14 cellular contexts compared by ENCODE assay signal in genomic region chr3:128490650-128491070, GRCh38. TPM values are rescaled to one million over a fixed set of nuclear protein-coding genes. Genes with fewer than 3 reads are reported as not detected.
A peak's percentile ranks its signal among the peaks of the same experiment; 100 is the strongest.
DNase-seq lines count a peak whose midpoint lies in the region; ATAC-seq and TF ChIP-seq lines count a peak whose summit lies in the region.
"Had no signal": no experiment of that assay in that cellular context is flagged by ENCODE, and none has a peak within 500 bp of the region (broad histone marks: within the 10 kb centered on the region; RNA-seq: fewer than 3 reads in every experiment).

No MANE protein-coding gene starts in this region.

- H3K9me3 Mint-ChIP-seq in endodermal cell (no peaks in the 10 kb centered on the region), nephron progenitor cell (no peaks in the 10 kb centered on the region)

- ATAC-seq in left lobe of liver (no peak), HG03135 (IDR thresholded peaks at IDR 0.05; ENCODE audit: unreplicated experiment) (no peak)

- in situ Hi-C loops in HAP-1 (cut with MboI; ENCODE audit: low sequenced_read_pairs) = no loop called here

- H3K27ac Mint-ChIP-seq in endodermal cell (no peak overlapping the region), nephron progenitor cell (no peak overlapping the region)

- H3K27me3 Mint-ChIP-seq in endodermal cell (ENCODE audit: insufficient read depth) (peaks cover 94% of the 10 kb centered on the region), nephron progenitor cell (ENCODE audit: low read depth, poor library complexity) (peaks cover 100% of the 10 kb centered on the region)

- no peak overlapping the region for H3K9ac ChIP-seq in endodermal cell (ENCODE audit: extremely low read depth, low read length, poor library complexity, severe bottlenecking)

- no peak overlapping the region for H3K27ac ChIP-seq in endodermal cell (ENCODE audit: low read depth, low read length)

- H3K4me3 Mint-ChIP-seq in endodermal cell (peak overlapping the region; percentile 62), nephron progenitor cell (peak overlapping the region; percentile 79)

- H3K36me3 Mint-ChIP-seq in endodermal cell (ENCODE audit: low read depth) (no peaks in the 10 kb centered on the region), nephron progenitor cell (ENCODE audit: low read depth) (no peaks in the 10 kb centered on the region)

- peaks cover 18% of the 10 kb centered on the region for H3K36me3 ChIP-seq in HAP-1 (replicated peaks)
- no peaks in the 10 kb centered on the region for H3K36me3 ChIP-seq in endodermal cell (ENCODE audit: control insufficient read depth, insufficient read depth, low read length)

- TF ChIP-seq CTCF in AG09309 (IDR thresholded peaks at IDR 0.05; ENCODE audit: control insufficient read depth, insufficient read depth, low read depth, low read length, missing control alignments) (no peak), endodermal cell (conservative IDR thresholded peaks at IDR 0.05) (no peak), nephron progenitor cell (IDR thresholded peaks at IDR 0.05) (no peak)

- peaks cover 18% of the 10 kb centered on the region for H3K4me1 Mint-ChIP-seq in endodermal cell
- H3K4me1 Mint-ChIP-seq in nephron progenitor cell = peaks cover 42% of the 10 kb centered on the region

- peaks cover 26% of the 10 kb centered on the region for H3K4me1 ChIP-seq in HAP-1
- peaks cover 5% of the 10 kb centered on the region for H3K4me1 ChIP-seq in endodermal cell (ENCODE audit: control insufficient read depth, insufficient read depth, low read length)

- H3K9me3 ChIP-seq in HAP-1 (no peaks in the 10 kb centered on the region), endodermal cell (ENCODE audit: control insufficient read depth, low read length) (no peaks in the 10 kb centered on the region)

- no peaks in the 10 kb centered on the region for H3K27me3 ChIP-seq in HAP-1 (ENCODE audit: low read depth)
- peaks cover 100% of the 10 kb centered on the region for H3K27me3 ChIP-seq in endodermal cell (ENCODE audit: control insufficient read depth, insufficient read depth, low read length, poor library complexity, severe bottlenecking)

- DNase-seq in AG09309 (ENCODE audit: low read depth) = no peak
- DNase-seq in HAP-1 (ENCODE audit: low spot score in 2 of 2) = no peak
- DNase-seq in endodermal cell = no peak
- DNase-seq in nephron progenitor cell = no peak
- no peak for DNase-seq in left lobe of liver (ENCODE audit: low spot score)
- DNase-seq in pons (ENCODE audit: low spot score) = no peak
- no peak for DNase-seq in stimulated activated CD4-positive, alpha-beta T cell treated with anti-CD3 and anti-CD28 coated beads, Interleukin-4, amount 100 ng/mL, for 4 hours
- DNase-seq: DMS 273 treated with DMSO at 0.1 percent for 48 hours; NCI-H446 treated with DMSO at 0.1 percent for 48 hours; stimulated activated CD4-positive, alpha-beta T cell treated with anti-CD3 and anti-CD28 coated beads, Interleukin-4, amount 100 ng/mL, for 24 hours had no signal

- H3K4me3 ChIP-seq in AG09309 (ENCODE audit: control insufficient read depth, low read depth, low read length) = peak overlapping the region; percentile 52
- H3K4me3 ChIP-seq in HAP-1 = peak overlapping the region; percentile 77
- H3K4me3 ChIP-seq in endodermal cell (ENCODE audit: low read length) = no peak overlapping the region

- 2 to 6% methylated on average over 14 to 16 of the region's 16 CpGs for WGBS in endodermal cell (ENCODE audit: insufficient coverage in 1 of 2, insufficient read length in 1 of 2), 2 experiments

RNA-seq across cellular contexts. Expression of gene GATA2, which starts 2.3 kb away (rescaled TPM):
- total RNA-seq in endodermal cell = 1 to 10 TPM; 1.2 to 1.6 TPM
- 4.4 TPM for polyA plus RNA-seq in endodermal cell (2013, experiment 1 of 2)
- 3.9 TPM for polyA plus RNA-seq in endodermal cell (2013, experiment 2 of 2)
- total RNA-seq in left lobe of liver = 1.3 TPM

RNA-seq across cellular contexts. Expression of gene DNAJB8, which starts 24.0 kb away (rescaled TPM):
- not detected for total RNA-seq in endodermal cell
- polyA plus RNA-seq in endodermal cell (2013, experiment 1 of 2) = not detected
- polyA plus RNA-seq in endodermal cell (2013, experiment 2 of 2) = not detected
- not detected for total RNA-seq in left lobe of liver
- total RNA-seq: activated CD8-positive, alpha-beta memory T cell treated with anti-CD3 and anti-CD28 coated beads for 36 hours; LHCN-M2 had no signal
- polyA plus RNA-seq: thymus had no signal
